ENCODE assay signal across 32 cellular contexts in genomic region chr6:63306446-63306845, GRCh38. TPM values are rescaled to one million over a fixed set of nuclear protein-coding genes. Genes with fewer than 3 reads are reported as not detected.
"Had no signal": no experiment of that assay in that cellular context is flagged by ENCODE, and none has a peak within 500 bp of the region (broad histone marks: within the 10 kb centered on the region; RNA-seq: fewer than 3 reads in every experiment).

No MANE protein-coding gene starts in this region.

- FAIRE-seq: endometrium, islet of Langerhans, keratinocyte had no signal

- H3K4me1 ChIP-seq: esophagus squamous epithelium, gastrocnemius medialis, heart right ventricle, left ventricle myocardium inferior, lower lobe of right lung had no signal

- ATAC-seq: effector memory CD8-positive, alpha-beta T cell; esophagus mucosa; gastrocnemius medialis; heart right ventricle; left cardiac atrium; left lobe of liver; lower lobe of right lung had no signal

- H3K27ac ChIP-seq: epithelial cell of prostate, esophagus squamous epithelium, gastrocnemius medialis, heart right ventricle, left ventricle myocardium inferior, lower lobe of right lung had no signal

- H3K9me3 ChIP-seq: esophagus squamous epithelium, gastrocnemius medialis, heart right ventricle, left ventricle myocardium inferior, lower lobe of right lung had no signal

- DNase-seq: cerebellar nuclear complex; cortex of kidney; effector CD8-positive, alpha-beta T cell; effector memory CD8-positive, alpha-beta T cell; endodermal cell; erythroblast; esophagus squamous epithelium; foreskin fibroblast; foreskin melanocyte; gastrocnemius medialis; glutamatergic neuron; head of caudate nucleus; heart right ventricle; hypothalamus; left cardiac atrium; left ventricle myocardium inferior; lower lobe of right lung; mesenchymal stem cell; naive B cell had no signal

- H3K4me3 ChIP-seq: esophagus squamous epithelium, gastrocnemius medialis, heart right ventricle, left ventricle myocardium inferior, lower lobe of right lung had no signal

- H3K27me3 ChIP-seq: esophagus squamous epithelium, gastrocnemius medialis had no signal

- H3K36me3 ChIP-seq: esophagus squamous epithelium, gastrocnemius medialis, heart right ventricle, left ventricle myocardium inferior, lower lobe of right lung had no signal

RNA-seq across cellular contexts. Expression of gene LGSN, which starts 13.3 kb away (rescaled TPM):
- total RNA-seq: dermis microvascular lymphatic vessel endothelial cell, esophagus mucosa, esophagus squamous epithelium, gastrocnemius medialis, glomerular endothelial cell, heart right ventricle, kidney epithelial cell, left cardiac atrium, left ventricle myocardium inferior, lung microvascular endothelial cell, mesenteric fat pad, mesothelial cell of epicardium, myocyte had no signal
- polyA plus RNA-seq: heart right ventricle, keratinocyte had no signal
